Comparison of ENCODE assay signal across 1 cellular context in genomic region chr7:155665957-155666287, GRCh38.
TF ChIP-seq lines count a peak whose summit lies in the region.

No MANE protein-coding gene starts in this region.

TF ChIP-seq in IMR-90, 13 proteins besides CTCF, POLR2A, EP300 and RAD21:
- no peak for TF ChIP-seq SMC3 (IDR thresholded peaks at IDR 0.05; ENCODE audit: low read depth, low read length)
- peak; percentile 91 for TF ChIP-seq FOS (IDR thresholded peaks at IDR 0.05; ENCODE audit: low read depth, low read length)
- no peak for TF ChIP-seq ELK1 (IDR thresholded peaks at IDR 0.05; ENCODE audit: borderline replicate concordance, low read depth, low read length)
- TF ChIP-seq BHLHE40 (IDR thresholded peaks at IDR 0.05; ENCODE audit: low read depth, low read length): peak; percentile 92
- peak; percentile 17; the same call in 1 of the 2 replicates for TF ChIP-seq CEBPB (IDR thresholded peaks at IDR 0.05; ENCODE audit: low read depth, low read length)
- peak; percentile 88 for TF ChIP-seq USF2 (IDR thresholded peaks at IDR 0.05; ENCODE audit: low read depth, low read length)
- TF ChIP-seq MXI1 (IDR thresholded peaks at IDR 0.05; ENCODE audit: borderline replicate concordance, low read depth, low read length): no peak
- no peak for TF ChIP-seq CHD1 (IDR thresholded peaks at IDR 0.05; ENCODE audit: low read depth, low read length)
